1 cellular context compared by ENCODE assay signal in genomic region chr2:85577386-85578242, GRCh38.
TF ChIP-seq lines count a peak whose summit lies in the region.

TSS of gene VAMP8 (plus strand) at chr2:85577586. CDS start at chr2:85577647, 61 bp downstream.

TF ChIP-seq in IMR-90, 13 proteins besides CTCF, POLR2A, EP300 and RAD21:
- TF ChIP-seq ELK1 (IDR thresholded peaks at IDR 0.05; ENCODE audit: borderline replicate concordance, low read depth, low read length): no peak
- no peak for TF ChIP-seq USF2 (IDR thresholded peaks at IDR 0.05; ENCODE audit: low read depth, low read length)
- TF ChIP-seq RCOR1 (IDR thresholded peaks at IDR 0.05; ENCODE audit: insufficient replicate concordance, low read length): no peak
- TF ChIP-seq MAFK (IDR thresholded peaks at IDR 0.05; ENCODE audit: low read depth, low read length): no peak
- no peak for TF ChIP-seq MAZ (IDR thresholded peaks at IDR 0.05; ENCODE audit: borderline replicate concordance, low read depth, low read length)
- TF ChIP-seq RFX5 (IDR thresholded peaks at IDR 0.05; ENCODE audit: low read depth, low read length): no peak
- no peak for TF ChIP-seq BHLHE40 (IDR thresholded peaks at IDR 0.05; ENCODE audit: low read depth, low read length)
- no peak for TF ChIP-seq CEBPB (IDR thresholded peaks at IDR 0.05; ENCODE audit: low read depth, low read length)
- TF ChIP-seq FOS (IDR thresholded peaks at IDR 0.05; ENCODE audit: low read depth, low read length): no peak
